ENCODE assay signal across 25 cellular contexts in genomic region chr3:150610785-150611184, GRCh38. TPM values are rescaled to one million over a fixed set of nuclear protein-coding genes. Genes with fewer than 3 reads are reported as not detected.
A peak's percentile ranks its signal among the peaks of the same experiment; 100 is the strongest.
DNase-seq lines count a peak whose midpoint lies in the region; ATAC-seq, FAIRE-seq and TF ChIP-seq lines count a peak whose summit lies in the region.
"Had no signal": no experiment of that assay in that cellular context is flagged by ENCODE, and none has a peak within 500 bp of the region (broad histone marks: within the 10 kb centered on the region; RNA-seq: fewer than 3 reads in every experiment).

No MANE protein-coding gene starts in this region.

- TF ChIP-seq CTCF in MCF 10A (IDR thresholded peaks at IDR 0.05; ENCODE audit: unreplicated experiment): no peak
- no peak for TF ChIP-seq CTCF in breast epithelium (IDR thresholded peaks at IDR 0.05)
- no peak for TF ChIP-seq CTCF in GM12878 (IDR thresholded peaks at IDR 0.05 in 2 of 3, conservative IDR thresholded peaks at IDR 0.05 in 1 of 3; ENCODE audit: control insufficient read depth in 2 of 3, extremely low read depth in 1 of 3, insufficient read depth in 1 of 3, low read depth in 3 of 3, low read length in 3 of 3)
- TF ChIP-seq CTCF in keratinocyte (optimal IDR thresholded peaks at IDR 0.05 in 1 of 3, IDR thresholded peaks at IDR 0.05 in 1 of 3, conservative IDR thresholded peaks at IDR 0.05 in 1 of 3; ENCODE audit: extremely low read depth in 1 of 3, insufficient read depth in 2 of 3, low read length in 3 of 3): no peak

- peaks cover 50% of the 10 kb centered on the region for H3K36me3 Mint-ChIP-seq in MCF 10A (ENCODE audit: insufficient read depth, unreplicated experiment)

- FAIRE-seq in GM12878 (lab: Jason Lieb, UNC): no peak
- FAIRE-seq in keratinocyte (lab: Jason Lieb, UNC): peak; percentile 13
- FAIRE-seq: G401.6, GM12892, H1, RCC 7860 had no signal

- SMC1A ChIA-PET in GM12878 (lab: Charles Lee; ENCODE audit: uncharacterized antibody, unreplicated experiment): interaction anchor here (1.0 to 1.6 kb wide), 6 partner anchors 17 to 84 kb away, joined by 3 to 6 read pairs (median 4); no protein-coding TSS in a partner anchor

- no peaks in the 10 kb centered on the region for H3K9me3 Mint-ChIP-seq in MCF 10A (ENCODE audit: unreplicated experiment)

- H3K4me1 ChIP-seq in breast epithelium (peaks cover 0 to 7% of the 10 kb centered on the region in 2 donors), GM12878 (ENCODE audit: control insufficient read depth, insufficient read depth, low read length) (peaks cover 18% of the 10 kb centered on the region), keratinocyte (ENCODE audit: control insufficient read depth, extremely low read depth, insufficient read depth, low read length) (no peaks in the 10 kb centered on the region)
- H3K4me1 ChIP-seq: prostate gland had no signal

- H3K9me3 ChIP-seq in breast epithelium: no peaks in the 10 kb centered on the region
- no peaks in the 10 kb centered on the region; the same call in 2 of the 3 replicates for H3K9me3 ChIP-seq in GM12878 (replicated peaks; ENCODE audit: control insufficient read depth, insufficient read depth, low read length)
- no peaks in the 10 kb centered on the region for H3K9me3 ChIP-seq in keratinocyte (ENCODE audit: control insufficient read depth, low read depth, low read length)
- H3K9me3 ChIP-seq: prostate gland had no signal

- no peak for TF ChIP-seq RAD21 in GM12878 (IDR thresholded peaks at IDR 0.05; ENCODE audit: insufficient read depth, low read depth, low read length)

- POLR2A ChIA-PET in MCF 10A (lab: Yijun Ruan, JAX): interaction anchor here (0.9 to 2.6 kb wide), 2 partner anchors 8 to 60 kb away, joined by 3 to 15 read pairs; partner anchors contain the start of gene SELENOT
- POLR2A ChIA-PET in GM12878 (lab: Charles Lee): interaction anchor here (0.6 to 1.0 kb wide), 2 partner anchors 10 to 199 kb away, joined by 3 read pairs; no protein-coding TSS in a partner anchor

- intact Hi-C loops in MCF 10A (cut with micrococcal nuclease): no loop called here
- intact Hi-C loops in breast epithelium (cut with DNase I; ENCODE audit: low total_unique reads): loop anchor here (5.0 kb wide), 1 partner anchor 812 kb away; no protein-coding TSS in a partner anchor
- intact Hi-C loops in GM12878 (cut with micrococcal nuclease; ENCODE audit: unreplicated experiment): no loop called here

- CTCF ChIA-PET in MCF 10A (lab: Yijun Ruan, JAX): no interaction called here
- CTCF ChIA-PET in GM12878 (lab: Yijun Ruan, JAX): interaction anchor here (0.6 kb wide), 1 partner anchor 14 kb away, joined by 3 read pairs; no protein-coding TSS in a partner anchor

- no peaks in the 10 kb centered on the region for H3K9me1 ChIP-seq in keratinocyte (ENCODE audit: control insufficient read depth, extremely low read depth, insufficient read depth, low read length)

- in situ Hi-C loops in GM12878 (cut with MboI) (no loop called here), ACHN (cut with HindIII; ENCODE audit: low pct_ligation_motif_present, low pct_unique_long_range_greater_than_20kb, low sequenced_read_pairs) (no loop called here)

- no peaks in the 10 kb centered on the region for H3K27me3 Mint-ChIP-seq in MCF 10A (ENCODE audit: insufficient read depth, unreplicated experiment)
- H3K27me3 Mint-ChIP-seq: activated naive CD8-positive, alpha-beta T cell treated with anti-CD3 and anti-CD28 coated beads for 36 hours; naive thymus-derived CD4-positive, alpha-beta T cell had no signal

- H3K4me1 Mint-ChIP-seq in MCF 10A (ENCODE audit: insufficient read depth, unreplicated experiment): peaks cover 21% of the 10 kb centered on the region

- peaks cover 87% of the 10 kb centered on the region for H3K79me2 ChIP-seq in GM12878 (ENCODE audit: control insufficient read depth, insufficient read depth, low read length)
- peaks cover 86% of the 10 kb centered on the region for H3K79me2 ChIP-seq in keratinocyte (ENCODE audit: control insufficient read depth, insufficient read depth, low read length)

- H2AFZ ChIP-seq in GM12878 (ENCODE audit: control insufficient read depth, low read depth, low read length) (no peak overlapping the region), keratinocyte (ENCODE audit: control insufficient read depth, low read length) (no peak overlapping the region)

- H3K27ac Mint-ChIP-seq in MCF 10A (ENCODE audit: low read depth, unreplicated experiment): no peak overlapping the region
- H3K27ac Mint-ChIP-seq: activated naive CD8-positive, alpha-beta T cell treated with anti-CD3 and anti-CD28 coated beads for 36 hours had no signal

- dilution Hi-C loops in keratinocyte (cut with MboI; ENCODE audit: extremely low pct_ligation_motif_present, low sequenced_read_pairs): no loop called here

- BruUV-seq in MCF 10A (replicated peaks; lab: Mats Ljungman, UMichigan) (no TSS peak), GM12878 (replicated peaks; lab: Mats Ljungman, UMichigan) (no TSS peak)

- no peaks in the 10 kb centered on the region for H3K36me3 ChIP-seq in breast epithelium
- H3K36me3 ChIP-seq in GM12878 (ENCODE audit: control insufficient read depth in 2 of 2, insufficient read depth in 2 of 2, low read length in 1 of 2): peaks cover 7 to 14% of the 10 kb centered on the region in 2 experiments
- H3K36me3 ChIP-seq in keratinocyte (ENCODE audit: control insufficient read depth in 2 of 2, extremely low read depth in 1 of 2, insufficient read depth in 2 of 2, low read length in 2 of 2): peaks cover 0 to 9% of the 10 kb centered on the region in 2 experiments
- H3K36me3 ChIP-seq: cardiac muscle cell, prostate gland had no signal

- H3K27ac ChIP-seq in breast epithelium (no peak overlapping the region), GM12878 (ENCODE audit: control insufficient read depth, insufficient read depth) (no peak overlapping the region), keratinocyte (ENCODE audit: control insufficient read depth, insufficient read depth, low read length) (no peak overlapping the region)
- H3K27ac ChIP-seq: cardiac muscle cell, foreskin keratinocyte, prostate gland had no signal

- 62% methylated on average over 1 of the region's 1 CpG for WGBS in GM12878 (ENCODE audit: insufficient coverage, insufficient replicate concordance, low lambda C conversion rate, missing lambda C conversion rate)

- DNase-seq in MCF 10A (ENCODE audit: unreplicated experiment) (peak; percentile 30), breast epithelium (ENCODE audit: low spot score in 2 of 2) (no peak), GM12878 (ENCODE audit: low read depth, low spot score) (no peak), keratinocyte (ENCODE audit: low read depth, low spot score) (no peak), NCI-H526 (lab: John Stamatoyannopoulos, UW) (no peak), Ammon's horn (ENCODE audit: low spot score) (no peak), ACHN (no peak)
- DNase-seq: activated naive CD8-positive, alpha-beta T cell treated with anti-CD3 and anti-CD28 coated beads for 36 hours; Caco-2; effector CD8-positive, alpha-beta T cell; foreskin keratinocyte; left ventricle myocardium superior; naive thymus-derived CD4-positive, alpha-beta T cell; NCI-H187 treated with DMSO at 0.1 percent for 48 hours; NCI-H524; stimulated activated CD4-positive, alpha-beta T cell treated with anti-CD3 and anti-CD28 coated beads, Interleukin-12 subunit alpha, Interleukin-12 subunit beta, amount 100 ng/mL, for 4 hours; stimulated activated naive CD8-positive, alpha-beta T cell treated with anti-CD3 and anti-CD28 coated beads, Interleukin-15, Interleukin-2, amounts not matched to agents 100 U/mL and 50 U/mL, for 24 hours had no signal

- RAD21 ChIA-PET in GM12878 (lab: Charles Lee; ENCODE audit: unreplicated experiment): no interaction called here

- no peak for TF ChIP-seq POLR2A in breast epithelium (IDR thresholded peaks at IDR 0.05)
- TF ChIP-seq POLR2A in GM12878 (IDR thresholded peaks at IDR 0.05; ENCODE audit: low read depth, low read length): no peak

- TF ChIP-seq EP300 in GM12878 (IDR thresholded peaks at IDR 0.05; ENCODE audit: borderline replicate concordance in 1 of 2, control insufficient read depth in 1 of 2, low read depth in 2 of 2, low read length in 2 of 2): no peak

- H3K4me2 ChIP-seq in GM12878 (ENCODE audit: control insufficient read depth, insufficient read depth): peak overlapping the region; percentile 62
- H3K4me2 ChIP-seq in keratinocyte (ENCODE audit: control insufficient read depth, extremely low read depth, insufficient read depth, low read depth, low read length): no peak overlapping the region

- H3K4me3 Mint-ChIP-seq in MCF 10A (ENCODE audit: unreplicated experiment): no peak overlapping the region
- H3K4me3 Mint-ChIP-seq: activated naive CD8-positive, alpha-beta T cell treated with anti-CD3 and anti-CD28 coated beads for 36 hours had no signal

- H3K4me3 ChIP-seq in breast epithelium (no peak overlapping the region), GM12878 (peak overlapping the region; percentile 50), keratinocyte (ENCODE audit: control insufficient read depth in 2 of 3, extremely low read depth in 1 of 3, insufficient read depth in 2 of 3, low read depth in 1 of 3, low read length in 3 of 3) (no peak overlapping the region)
- H3K4me3 ChIP-seq: cardiac muscle cell, prostate gland had no signal

- no peak for ATAC-seq in GM12878
- no peak for ATAC-seq in activated CD4-positive, CD25-positive, alpha-beta regulatory T cell treated with anti-CD3 and anti-CD28 coated beads, Interleukin-2, amount 50 U/mL, for 24 hours
- ATAC-seq: foreskin keratinocyte; left ventricle myocardium superior; naive thymus-derived CD4-positive, alpha-beta T cell; SK-N-SH treated with all-trans-retinoic acid at 6 μM for 48 hours; stimulated activated naive CD8-positive, alpha-beta T cell treated with anti-CD3 and anti-CD28 coated beads, Interleukin-15, Interleukin-2, amounts not matched to agents 100 U/mL and 50 U/mL, for 24 hours had no signal

- H3K27me3 ChIP-seq in breast epithelium (no peaks in the 10 kb centered on the region), GM12878 (replicated peaks in 1 of 2; ENCODE audit: control insufficient read depth in 2 of 2, insufficient read depth in 2 of 2, low read length in 1 of 2) (no peaks in the 10 kb centered on the region), keratinocyte (ENCODE audit: control insufficient read depth, extremely low read depth, insufficient read depth, low read length) (no peaks in the 10 kb centered on the region)
- H3K27me3 ChIP-seq: cardiac muscle cell, foreskin keratinocyte had no signal

- no peak overlapping the region for H3K9ac ChIP-seq in GM12878 (ENCODE audit: control insufficient read depth, insufficient read depth, low read length)
- H3K9ac ChIP-seq in keratinocyte (ENCODE audit: control insufficient read depth, extremely low read depth, insufficient read depth, low read length): no peak overlapping the region

- H4K20me1 ChIP-seq in GM12878 (ENCODE audit: control insufficient read depth, insufficient read depth) (peaks cover 6% of the 10 kb centered on the region), keratinocyte (ENCODE audit: control insufficient read depth, extremely low read depth, insufficient read depth, low read length) (peaks cover 8% of the 10 kb centered on the region)

RNA-seq across cellular contexts. Expression of gene SELENOT, which starts 7.7 kb away (rescaled TPM):
- total RNA-seq in MCF 10A (2022) (71.1 and 80.7 TPM in 2 replicates), breast epithelium (100 to 1,000 TPM in 2 of 3 donors, 10 to 100 TPM in 1; 86.9 to 143 (median 127) TPM), GM12878 (2014; rRNA removed) (234 and 236 TPM in 2 replicates), GM12878 (2014; rRNA removed; fragmentation: Illumina TruSeq; extraction: Trizol) (87.7 and 89.4 TPM in 2 replicates), GM12878 (2021) (111 and 113 TPM in 2 replicates)
- 80.1 and 88.1 TPM in 2 replicates for total RNA-seq in GM12878 (2013; cell fraction: nucleolus; rRNA removed)
- polyA plus RNA-seq in GM12878 (2011; ENCODE audit: low read depth): 62.6 TPM
- polyA plus RNA-seq in GM12878 (2011; rRNA removed) (722 and 768 TPM in 2 replicates), GM12878 (2014; fragmentation: Illumina TruSeq; extraction: Trizol) (221 and 236 TPM in 2 replicates), GM12878 (2014; fragmentation: Nextera tagmentation; extraction: Ambion mirVana) (100 to 1,000 TPM; 323 to 593 TPM), GM12878 (2014; rRNA removed) (149 and 160 TPM in 2 replicates), GM12878 (2016; fragmentation: Nextera tagmentation; extraction: Ambion mirVana) (100 to 1,000 TPM; 285 to 289 TPM), keratinocyte (357 to 668 TPM (median 597 TPM) in 3 replicates)
- polyA plus RNA-seq in GM12878 (2011; cell fraction: cytosol; rRNA removed): 492 and 659 TPM in 2 replicates
- polyA plus RNA-seq in GM12878 (2011; cell fraction: nucleus; rRNA removed): 155 and 277 TPM in 2 replicates
- polyA plus RNA-seq in GM12878 (2012): 82.2 and 102 TPM in 2 replicates
- 644 and 784 TPM in 2 replicates for polyA minus RNA-seq in GM12878 (2011; rRNA and poly(A)+ RNA removed)
- 90.9 and 99.9 TPM in 2 replicates for polyA minus RNA-seq in GM12878 (2011; cell fraction: cytosol; rRNA and poly(A)+ RNA removed)
- 73.4 and 77.1 TPM in 2 replicates for polyA minus RNA-seq in GM12878 (2011; cell fraction: nucleus; rRNA and poly(A)+ RNA removed)
- 24.1 TPM for polyA plus RNA-seq in keratinocyte (2011; ENCODE audit: low read depth)
- polyA plus RNA-seq in keratinocyte (2011; cell fraction: cytosol; rRNA removed): 421 and 922 TPM in 2 replicates
- polyA plus RNA-seq in keratinocyte (2011; cell fraction: nucleus; rRNA removed): 313 and 352 TPM in 2 replicates
- polyA plus RNA-seq in keratinocyte (2012; ENCODE audit: low replicate concordance): 135 and 141 TPM in 2 replicates
- polyA minus RNA-seq in keratinocyte: 285 to 581 TPM (median 504 TPM) in 3 replicates
- polyA minus RNA-seq in keratinocyte (2011; cell fraction: cytosol; rRNA and poly(A)+ RNA removed): 191 TPM
- polyA minus RNA-seq in keratinocyte (2011; cell fraction: nucleus; rRNA and poly(A)+ RNA removed): 108 and 188 TPM in 2 replicates
